In the genomic region with DNA sequence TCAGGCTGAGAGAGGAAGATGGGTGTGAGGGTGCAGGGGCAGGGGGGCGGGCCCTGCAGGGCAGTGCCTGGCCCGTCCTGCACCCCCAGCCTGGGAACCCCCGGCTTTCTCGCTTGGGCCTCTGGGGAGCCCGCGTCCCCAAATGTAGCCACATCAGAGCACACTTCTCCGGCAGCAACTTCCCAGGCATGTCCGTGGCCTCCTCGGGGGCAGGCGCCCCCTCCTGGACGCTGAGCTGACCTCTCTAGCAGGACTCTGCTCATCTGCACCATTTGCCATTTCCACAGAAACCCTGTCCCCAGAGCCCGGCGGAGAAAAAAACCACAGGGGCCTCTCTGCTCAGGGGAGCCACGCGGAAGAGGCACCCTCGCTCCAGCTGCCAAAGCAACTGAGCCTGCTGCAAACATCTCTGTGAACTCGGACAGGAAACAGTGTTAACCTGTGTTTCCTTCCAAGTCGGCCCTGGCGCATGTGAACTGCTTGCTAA, we compare ENCODE assay signal across 8 cellular contexts.
DNase-seq lines count a peak whose midpoint lies in the region; ATAC-seq, FAIRE-seq and TF ChIP-seq lines count a peak whose summit lies in the region.

No MANE protein-coding gene starts in this region.

- H3K4me1 ChIP-seq in keratinocyte (ENCODE audit: control insufficient read depth, extremely low read depth, insufficient read depth, low read length): no peaks in the 10 kb centered on the region
- H3K4me1 ChIP-seq in tibial nerve: peaks cover 0 to 23% (median 3%) of the 10 kb centered on the region in 4 donors
- no peaks in the 10 kb centered on the region for H3K4me1 ChIP-seq in upper lobe of right lung

- no peaks in the 10 kb centered on the region for H3K27me3 Mint-ChIP-seq in activated naive CD4-positive, alpha-beta T cell treated with anti-CD3 and anti-CD28 coated beads, Interleukin-2, amount 10 ng/mL, durations not matched to agents 7 days and 5 days

- intact Hi-C loops in upper lobe of right lung (cut with DNase I): no loop called here

- dilution Hi-C loops in keratinocyte (cut with MboI; ENCODE audit: extremely low pct_ligation_motif_present, low sequenced_read_pairs): no loop called here

- H3K4me2 ChIP-seq in keratinocyte (ENCODE audit: control insufficient read depth, extremely low read depth, insufficient read depth, low read depth, low read length): no peak overlapping the region

- CTCF ChIA-PET in activated naive CD4-positive, alpha-beta T cell treated with anti-CD3 and anti-CD28 coated beads, Interleukin-2, amount 10 ng/mL, durations not matched to agents 7 days and 5 days (lab: Charles Lee): interaction anchor here (1.1 to 1.5 kb wide), 4 partner anchors 12 to 67 kb away, joined by 3 to 4 read pairs (median 3); no protein-coding TSS in a partner anchor

- DNase-seq in CD1c-positive myeloid dendritic cell (ENCODE audit: extremely low spot score) (peak; percentile 29), GM20000 (ENCODE audit: low spot score) (peak; percentile 91), KBM-7 (peak; percentile 28), keratinocyte (ENCODE audit: low read depth, low spot score) (no peak), tibial nerve (ENCODE audit: low spot score in 2 of 2) (no peak), mucosa of gallbladder (ENCODE audit: low spot score) (no peak), upper lobe of right lung (no peak)
- peak; percentile 67 for DNase-seq in activated naive CD4-positive, alpha-beta T cell treated with anti-CD3 and anti-CD28 coated beads, Interleukin-2, amount 10 ng/mL, durations not matched to agents 7 days and 5 days

- H3K36me3 Mint-ChIP-seq in activated naive CD4-positive, alpha-beta T cell treated with anti-CD3 and anti-CD28 coated beads, Interleukin-2, amount 10 ng/mL, durations not matched to agents 7 days and 5 days: peaks cover 27% of the 10 kb centered on the region

- no peaks in the 10 kb centered on the region for H3K9me3 Mint-ChIP-seq in activated naive CD4-positive, alpha-beta T cell treated with anti-CD3 and anti-CD28 coated beads, Interleukin-2, amount 10 ng/mL, durations not matched to agents 7 days and 5 days

- H3K79me2 ChIP-seq in keratinocyte (ENCODE audit: control insufficient read depth, insufficient read depth, low read length): no peaks in the 10 kb centered on the region

- no peaks in the 10 kb centered on the region for H3K9me3 ChIP-seq in keratinocyte (ENCODE audit: control insufficient read depth, low read depth, low read length)
- H3K9me3 ChIP-seq in tibial nerve: no peaks in the 10 kb centered on the region
- H3K9me3 ChIP-seq in upper lobe of right lung: no peaks in the 10 kb centered on the region

- FAIRE-seq in keratinocyte (lab: Jason Lieb, UNC): no peak

- ATAC-seq in upper lobe of right lung: no peak

- peak; percentile 69 for TF ChIP-seq CTCF in GM20000 (IDR thresholded peaks at IDR 0.05; ENCODE audit: extremely low read depth, missing control alignments)
- TF ChIP-seq CTCF in keratinocyte (optimal IDR thresholded peaks at IDR 0.05 in 1 of 3, IDR thresholded peaks at IDR 0.05 in 1 of 3, conservative IDR thresholded peaks at IDR 0.05 in 1 of 3; ENCODE audit: extremely low read depth in 1 of 3, insufficient read depth in 2 of 3, low read length in 3 of 3): peak in 2 of 3 experiments; percentile 30 to 49
- peak in 3 of 5 experiments; percentile 13 to 21 (median 15) for TF ChIP-seq CTCF in tibial nerve (IDR thresholded peaks at IDR 0.05)
- no peak for TF ChIP-seq CTCF in upper lobe of right lung (IDR thresholded peaks at IDR 0.05)

- H3K9ac ChIP-seq in keratinocyte (ENCODE audit: control insufficient read depth, extremely low read depth, insufficient read depth, low read length): no peak overlapping the region

- no peak overlapping the region for H3K27ac ChIP-seq in keratinocyte (ENCODE audit: control insufficient read depth, insufficient read depth, low read length)
- no peak overlapping the region for H3K27ac ChIP-seq in tibial nerve
- H3K27ac ChIP-seq in upper lobe of right lung: no peak overlapping the region

- no peak for TF ChIP-seq POLR2A in tibial nerve (IDR thresholded peaks at IDR 0.05)

- peak overlapping the region; percentile 92 for H3K27ac Mint-ChIP-seq in activated naive CD4-positive, alpha-beta T cell treated with anti-CD3 and anti-CD28 coated beads, Interleukin-2, amount 10 ng/mL, durations not matched to agents 7 days and 5 days

- 49 to 58% methylated on average over 13 to 17 of the region's 19 CpGs for WGBS in tibial nerve, 2 donors

- peak overlapping the region; percentile 15 for H3K4me3 Mint-ChIP-seq in activated naive CD4-positive, alpha-beta T cell treated with anti-CD3 and anti-CD28 coated beads, Interleukin-2, amount 10 ng/mL, durations not matched to agents 7 days and 5 days

- no peaks in the 10 kb centered on the region for H3K9me1 ChIP-seq in keratinocyte (ENCODE audit: control insufficient read depth, extremely low read depth, insufficient read depth, low read length)

- no peak for TF ChIP-seq EP300 in tibial nerve (IDR thresholded peaks at IDR 0.05)

- H2AFZ ChIP-seq in keratinocyte (ENCODE audit: control insufficient read depth, low read length): no peak overlapping the region

- H3K36me3 ChIP-seq in keratinocyte (ENCODE audit: control insufficient read depth in 2 of 2, extremely low read depth in 1 of 2, insufficient read depth in 2 of 2, low read length in 2 of 2) (peaks cover 5 to 10% of the 10 kb centered on the region in 2 experiments), tibial nerve (peaks cover 0 to 76% (median 0%) of the 10 kb centered on the region in 3 donors), upper lobe of right lung (peaks cover 18% of the 10 kb centered on the region)

- H4K20me1 ChIP-seq in keratinocyte (ENCODE audit: control insufficient read depth, extremely low read depth, insufficient read depth, low read length): no peaks in the 10 kb centered on the region

- H3K4me1 Mint-ChIP-seq in activated naive CD4-positive, alpha-beta T cell treated with anti-CD3 and anti-CD28 coated beads, Interleukin-2, amount 10 ng/mL, durations not matched to agents 7 days and 5 days: peaks cover 53% of the 10 kb centered on the region

- no peak overlapping the region for H3K4me3 ChIP-seq in keratinocyte (ENCODE audit: control insufficient read depth in 2 of 3, extremely low read depth in 1 of 3, insufficient read depth in 2 of 3, low read depth in 1 of 3, low read length in 3 of 3)
- H3K4me3 ChIP-seq in tibial nerve: no peak overlapping the region
- no peak overlapping the region for H3K4me3 ChIP-seq in upper lobe of right lung

- in situ Hi-C loops in KBM-7 (cut with MboI; ENCODE audit: low pct_unique_long_range_greater_than_20kb, low sequenced_read_pairs): no loop called here

- no peaks in the 10 kb centered on the region for H3K27me3 ChIP-seq in keratinocyte (ENCODE audit: control insufficient read depth, extremely low read depth, insufficient read depth, low read length)
- H3K27me3 ChIP-seq in tibial nerve: no peaks in the 10 kb centered on the region
- no peaks in the 10 kb centered on the region for H3K27me3 ChIP-seq in upper lobe of right lung

Comparison
In these comparisons a context has a peak if more than half of its experiments do, and no peak if none do; other contexts are left out.
1. DNase-seq: peak in CD1c-positive myeloid dendritic cell (single experiment), GM20000 (single experiment), KBM-7 (single experiment) and activated naive CD4-positive, alpha-beta T cell treated with anti-CD3 and anti-CD28 coated beads, Interleukin-2, amount 10 ng/mL, durations not matched to agents 7 days and 5 days (single experiment); none in keratinocyte (single experiment), tibial nerve (0 of 2), mucosa of gallbladder (single experiment) and upper lobe of right lung (single experiment).